ENCODE assay signal across 9 cellular contexts in genomic region chr19:35963514-35963913, GRCh38. TPM values are rescaled to one million over a fixed set of nuclear protein-coding genes. Genes with fewer than 3 reads are reported as not detected.
DNase-seq lines count a peak whose midpoint lies in the region; ATAC-seq and TF ChIP-seq lines count a peak whose summit lies in the region.
"Had no signal": no experiment of that assay in that cellular context is flagged by ENCODE, and none has a peak within 500 bp of the region (broad histone marks: within the 10 kb centered on the region; RNA-seq: fewer than 3 reads in every experiment).

No MANE protein-coding gene starts in this region.

- no peak overlapping the region for H3K9ac ChIP-seq in IMR-90 (ENCODE audit: low read depth, low read length)

- H4K20me1 ChIP-seq in IMR-90 (ENCODE audit: insufficient read depth, low read length), result no peaks in the 10 kb centered on the region

- peaks cover 34% of the 10 kb centered on the region for H3K27me3 Mint-ChIP-seq in activated naive CD4-positive, alpha-beta T cell treated with anti-CD3 and anti-CD28 coated beads, Interleukin-2, amount 10 ng/mL, durations not matched to agents 7 days and 5 days
- H3K27me3 Mint-ChIP-seq in activated T-helper 17 cell treated with anti-CD3 and anti-CD28 coated beads, Interleukin-2, amount 50 U/mL, for 72 hours, result no peaks in the 10 kb centered on the region

- H3K18ac ChIP-seq in IMR-90 (ENCODE audit: low read depth, low read length), result no peak overlapping the region

- no peak for TF ChIP-seq RAD21 in IMR-90 (IDR thresholded peaks at IDR 0.05; ENCODE audit: low read length)

- no peak overlapping the region for H4K8ac ChIP-seq in IMR-90 (ENCODE audit: low read depth in 2 of 2, low read length in 2 of 2)

- CTCF ChIA-PET in A673 (lab: Charles Lee) (no interaction called here), IMR-90 (lab: Yijun Ruan, JAX) (interaction anchor here (0.6 kb wide), 1 partner anchor 193 kb away, joined by 3 read pairs; no protein-coding TSS in a partner anchor)
- CTCF ChIA-PET in activated naive CD4-positive, alpha-beta T cell treated with anti-CD3 and anti-CD28 coated beads, Interleukin-2, amount 10 ng/mL, durations not matched to agents 7 days and 5 days (lab: Charles Lee), result no interaction called here

- BruUV-seq in A673 (replicated peaks; lab: Mats Ljungman, UMichigan), result no TSS peak
- BruUV-seq in IMR-90 (replicated peaks; lab: Mats Ljungman, UMichigan), result no TSS peak

- H3K27ac ChIP-seq in A673 (ENCODE audit: low read depth, low read length, poor library complexity, severe bottlenecking) (no peak overlapping the region), IMR-90 (ENCODE audit: insufficient read depth, low read length) (no peak overlapping the region)

- TF ChIP-seq CTCF in A673 (conservative IDR thresholded peaks at IDR 0.05; ENCODE audit: low read depth, low read length) (no peak), IMR-90 (conservative IDR thresholded peaks at IDR 0.05; ENCODE audit: low read depth, low read length) (no peak)

- H3K4me1 ChIP-seq in A673 (ENCODE audit: insufficient read depth, low read length, poor library complexity, severe bottlenecking) (no peaks in the 10 kb centered on the region), IMR-90 (ENCODE audit: control insufficient read depth, insufficient read depth, low read length) (no peaks in the 10 kb centered on the region)

- H4K5ac ChIP-seq in IMR-90 (ENCODE audit: low read depth, low read length), result no peak overlapping the region

- TF ChIP-seq POLR2A in IMR-90 (IDR thresholded peaks at IDR 0.05; ENCODE audit: low read depth, low read length), result no peak

- no peak overlapping the region for H3K56ac ChIP-seq in IMR-90 (ENCODE audit: extremely low read depth, insufficient read depth, low read length)

- H3K4me2 ChIP-seq in IMR-90 (ENCODE audit: low read depth, low read length), result no peak overlapping the region

- H3K4me3 ChIP-seq in A673 (ENCODE audit: low read depth, low read length, poor library complexity, severe bottlenecking), result no peak overlapping the region
- H3K4me3 ChIP-seq in IMR-90 (ENCODE audit: insufficient read depth, low read depth, low read length), result no peak overlapping the region

- no peak overlapping the region for H2BK15ac ChIP-seq in IMR-90 (ENCODE audit: low read depth, low read length)

- WGBS in IMR-90 (ENCODE audit: extremely low coverage in 2 of 2, insufficient read length in 1 of 2), 2 experiments, result 10% methylated on average over 4 of the region's 9 CpGs; no CpG with 5 or more reads in 1 of the 2 experiments

- intact Hi-C loops in A673 (cut with micrococcal nuclease; ENCODE audit: unreplicated experiment) (no loop called here), IMR-90 (cut with micrococcal nuclease) (loop anchor here (1.0 kb wide), 1 partner anchor 12 kb away; no protein-coding TSS in a partner anchor)

- no peak overlapping the region for H3K23ac ChIP-seq in IMR-90 (ENCODE audit: low read depth, low read length)

- H3K9me1 ChIP-seq in IMR-90 (ENCODE audit: insufficient read depth, low read length), result no peaks in the 10 kb centered on the region

- H3K9me3 Mint-ChIP-seq in activated naive CD4-positive, alpha-beta T cell treated with anti-CD3 and anti-CD28 coated beads, Interleukin-2, amount 10 ng/mL, durations not matched to agents 7 days and 5 days, result no peaks in the 10 kb centered on the region
- no peaks in the 10 kb centered on the region for H3K9me3 Mint-ChIP-seq in activated T-helper 17 cell treated with anti-CD3 and anti-CD28 coated beads, Interleukin-2, amount 50 U/mL, for 72 hours

- no peak overlapping the region for H2BK120ac ChIP-seq in IMR-90 (ENCODE audit: low read depth, low read length)

- in situ Hi-C loops in IMR-90 (cut with MboI; ENCODE audit: low sequenced_read_pairs), result no loop called here

- H2AK5ac ChIP-seq in IMR-90 (ENCODE audit: low read depth, low read length), result no peak overlapping the region

- H3K36me3 ChIP-seq in A673 (ENCODE audit: insufficient read depth, low read length, poor library complexity, severe bottlenecking), result no peaks in the 10 kb centered on the region
- H3K36me3 ChIP-seq in IMR-90 (ENCODE audit: control insufficient read depth, insufficient read depth, low read length), result no peaks in the 10 kb centered on the region

- H3K79me1 ChIP-seq in IMR-90 (ENCODE audit: low read depth in 1 of 2, low read length in 2 of 2), result no peaks in the 10 kb centered on the region

- DNase-seq in A673 (ENCODE audit: low spot score), result peak; percentile 63
- peak; percentile 56 for DNase-seq in IMR-90
- DNase-seq in activated naive CD4-positive, alpha-beta T cell treated with anti-CD3 and anti-CD28 coated beads, Interleukin-2, amount 10 ng/mL, durations not matched to agents 7 days and 5 days, result peak; percentile 77
- DNase-seq in kidney tubule cell (ENCODE audit: low spot score), result peak; percentile 47
- DNase-seq in SKM-1 treated with dmso at 0.1 percent for 144 hours (lab: John Stamatoyannopoulos, UW; ENCODE audit: unreplicated experiment), result no peak
- DNase-seq: GF-D8 had no signal

- H3K27ac Mint-ChIP-seq in activated naive CD4-positive, alpha-beta T cell treated with anti-CD3 and anti-CD28 coated beads, Interleukin-2, amount 10 ng/mL, durations not matched to agents 7 days and 5 days, result no peak overlapping the region
- no peak overlapping the region for H3K27ac Mint-ChIP-seq in activated T-helper 17 cell treated with anti-CD3 and anti-CD28 coated beads, Interleukin-2, amount 50 U/mL, for 72 hours

- dilution Hi-C loops in IMR-90 (cut with HindIII; ENCODE audit: low sequenced_read_pairs, unreplicated experiment), result no loop called here

- no peaks in the 10 kb centered on the region for H3K36me3 Mint-ChIP-seq in activated naive CD4-positive, alpha-beta T cell treated with anti-CD3 and anti-CD28 coated beads, Interleukin-2, amount 10 ng/mL, durations not matched to agents 7 days and 5 days
- no peaks in the 10 kb centered on the region for H3K36me3 Mint-ChIP-seq in activated T-helper 17 cell treated with anti-CD3 and anti-CD28 coated beads, Interleukin-2, amount 50 U/mL, for 72 hours (ENCODE audit: low read depth)

- H2AFZ ChIP-seq in IMR-90 (replicated peaks; ENCODE audit: low read length, poor library complexity), result no peak overlapping the region

- H4K91ac ChIP-seq in IMR-90 (ENCODE audit: insufficient read depth, low read depth, low read length), result no peak overlapping the region

- no peaks in the 10 kb centered on the region for H3K27me3 ChIP-seq in A673 (replicated peaks; ENCODE audit: insufficient read depth, low read depth, low read length, poor library complexity)
- peaks cover 20% of the 10 kb centered on the region for H3K27me3 ChIP-seq in IMR-90 (ENCODE audit: control insufficient read depth, insufficient read depth, low read length)

- no peak overlapping the region for H2BK20ac ChIP-seq in IMR-90 (ENCODE audit: low read depth, low read length)

- H3K4ac ChIP-seq in IMR-90 (ENCODE audit: low read depth, low read length), result no peak overlapping the region

- H3K9me3 ChIP-seq in A673 (ENCODE audit: low read depth, low read length, poor library complexity, severe bottlenecking), result no peaks in the 10 kb centered on the region
- H3K9me3 ChIP-seq in IMR-90 (ENCODE audit: control insufficient read depth, insufficient read depth, low read length), result no peaks in the 10 kb centered on the region

- peaks cover 11% of the 10 kb centered on the region for H3K4me1 Mint-ChIP-seq in activated naive CD4-positive, alpha-beta T cell treated with anti-CD3 and anti-CD28 coated beads, Interleukin-2, amount 10 ng/mL, durations not matched to agents 7 days and 5 days
- peaks cover 1% of the 10 kb centered on the region for H3K4me1 Mint-ChIP-seq in activated T-helper 17 cell treated with anti-CD3 and anti-CD28 coated beads, Interleukin-2, amount 50 U/mL, for 72 hours

- no peak overlapping the region for H3K14ac ChIP-seq in IMR-90 (replicated peaks; ENCODE audit: low read depth, low read length)

- POLR2A ChIA-PET in A673 (lab: Charles Lee; ENCODE audit: low non-redundant PET), result no interaction called here
- POLR2A ChIA-PET in IMR-90 (lab: Charles Lee; ENCODE audit: unreplicated experiment), result no interaction called here

- ATAC-seq in IMR-90 (ENCODE audit: low read depth) (peak; percentile 91), GM21717 (IDR thresholded peaks at IDR 0.05; ENCODE audit: unreplicated experiment) (no peak), GM19035 (IDR thresholded peaks at IDR 0.05; ENCODE audit: unreplicated experiment) (no peak)
- ATAC-seq in activated T-helper 17 cell treated with anti-CD3 and anti-CD28 coated beads, Interleukin-2, amount 50 U/mL, for 72 hours (replicated peaks), result no peak

- H3K4me3 Mint-ChIP-seq in activated naive CD4-positive, alpha-beta T cell treated with anti-CD3 and anti-CD28 coated beads, Interleukin-2, amount 10 ng/mL, durations not matched to agents 7 days and 5 days, result no peak overlapping the region
- no peak overlapping the region for H3K4me3 Mint-ChIP-seq in activated T-helper 17 cell treated with anti-CD3 and anti-CD28 coated beads, Interleukin-2, amount 50 U/mL, for 72 hours

- H2AK9ac ChIP-seq in IMR-90 (replicated peaks; ENCODE audit: low read depth, low read length, poor library complexity), result no peak overlapping the region

- no peak overlapping the region for H2BK5ac ChIP-seq in IMR-90 (ENCODE audit: low read depth, low read length, poor library complexity, severe bottlenecking)

RNA-seq across cellular contexts. Expression of gene LRFN3, which starts 27.3 kb away (rescaled TPM):
- total RNA-seq in A673 (2021), result 14.6 and 15.5 TPM in 2 replicates
- 0.36 and 0.56 TPM in 2 replicates for total RNA-seq in IMR-90 (2012; rRNA removed)
- polyA plus RNA-seq in IMR-90 (2012; rRNA removed), result 4.8 TPM in 2 replicates
- polyA plus RNA-seq in IMR-90 (2012; cell fraction: cytosol; rRNA removed), result 6.2 and 9.8 TPM in 2 replicates
- polyA plus RNA-seq in IMR-90 (2012; cell fraction: nucleus; rRNA removed; ENCODE audit: low replicate concordance), result 2.0 and 6.4 TPM in 2 replicates
- 10 to 100 TPM in 1 of 2 donors, 1 to 10 TPM in 1; 9.8 to 15.1 TPM for total RNA-seq in activated T-helper 17 cell treated with anti-CD3 and anti-CD28 coated beads, Interleukin-2, amount 50 U/mL, for 72 hours

RNA-seq across cellular contexts. Expression of gene SDHAF1, which starts 31.5 kb away (rescaled TPM):
- 8.9 and 11.0 TPM in 2 replicates for total RNA-seq in A673 (2021)
- 4.8 and 5.0 TPM in 2 replicates for total RNA-seq in IMR-90 (2012; rRNA removed)
- 9.9 and 13.2 TPM in 2 replicates for polyA plus RNA-seq in IMR-90 (2012; rRNA removed)
- polyA plus RNA-seq in IMR-90 (2012; cell fraction: cytosol; rRNA removed), result 23.8 and 28.6 TPM in 2 replicates
- polyA plus RNA-seq in IMR-90 (2012; cell fraction: nucleus; rRNA removed; ENCODE audit: low replicate concordance), result 7.2 and 13.6 TPM in 2 replicates
- 10 to 100 TPM; 17.5 to 26.0 TPM for total RNA-seq in activated T-helper 17 cell treated with anti-CD3 and anti-CD28 coated beads, Interleukin-2, amount 50 U/mL, for 72 hours

RNA-seq across cellular contexts. Expression of gene SYNE4, which starts 45.1 kb away (rescaled TPM):
- total RNA-seq in A673 (2021) (0.70 TPM in 1 of 2 replicates, not detected in the other), IMR-90 (2012; rRNA removed) (not detected in 2 replicates)
- polyA plus RNA-seq in IMR-90 (2012; rRNA removed), result 0.27 and 0.34 TPM in 2 replicates
- polyA plus RNA-seq in IMR-90 (2012; cell fraction: cytosol; rRNA removed), result 0.09 and 0.19 TPM in 2 replicates
- 3.7 and 5.4 TPM in 2 replicates for polyA plus RNA-seq in IMR-90 (2012; cell fraction: nucleus; rRNA removed; ENCODE audit: low replicate concordance)
- total RNA-seq in activated T-helper 17 cell treated with anti-CD3 and anti-CD28 coated beads, Interleukin-2, amount 50 U/mL, for 72 hours, result 1 to 10 TPM; 1.5 to 3.9 TPM

RNA-seq across cellular contexts. Expression of gene ALKBH6, which starts 50.5 kb away (rescaled TPM):
- total RNA-seq in A673 (2021) (20.1 and 27.7 TPM in 2 replicates), IMR-90 (2012; rRNA removed) (10.3 and 12.9 TPM in 2 replicates)
- polyA plus RNA-seq in IMR-90 (2012; rRNA removed), result 38.7 and 42.7 TPM in 2 replicates
- polyA plus RNA-seq in IMR-90 (2012; cell fraction: cytosol; rRNA removed), result 21.2 and 48.6 TPM in 2 replicates
- 120 and 144 TPM in 2 replicates for polyA plus RNA-seq in IMR-90 (2012; cell fraction: nucleus; rRNA removed; ENCODE audit: low replicate concordance)
- total RNA-seq in activated T-helper 17 cell treated with anti-CD3 and anti-CD28 coated beads, Interleukin-2, amount 50 U/mL, for 72 hours, result 10 to 100 TPM; 39.1 to 69.6 TPM

RNA-seq across cellular contexts. Expression of gene TYROBP, which starts 55.4 kb away (rescaled TPM):
- not detected in 2 replicates for total RNA-seq in A673 (2021)
- not detected in 2 replicates for total RNA-seq in IMR-90 (2012; rRNA removed)
- polyA plus RNA-seq in IMR-90 (2012; rRNA removed), result not detected in 2 replicates
- 0.14 and 0.38 TPM in 2 replicates for polyA plus RNA-seq in IMR-90 (2012; cell fraction: cytosol; rRNA removed)
- not detected in 2 replicates for polyA plus RNA-seq in IMR-90 (2012; cell fraction: nucleus; rRNA removed; ENCODE audit: low replicate concordance)
- total RNA-seq in activated T-helper 17 cell treated with anti-CD3 and anti-CD28 coated beads, Interleukin-2, amount 50 U/mL, for 72 hours, result not detected
